ENCODE assay signal across 8 cellular contexts in genomic region chr2:230067990-230068657, GRCh38. TPM values are rescaled to one million over a fixed set of nuclear protein-coding genes. Genes with fewer than 3 reads are reported as not detected.
DNase-seq lines count a peak whose midpoint lies in the region; FAIRE-seq and TF ChIP-seq lines count a peak whose summit lies in the region.

No MANE protein-coding gene starts in this region.

- H3K4me3 ChIP-seq in HL-60 (replicated peaks; ENCODE audit: insufficient read depth, low read length) (peak overlapping the region; percentile 71), skeletal muscle cell (ENCODE audit: low read depth, low read length) (peak overlapping the region; percentile 65)

- TF ChIP-seq CTCF in HL-60 (IDR thresholded peaks at IDR 0.05; ENCODE audit: insufficient read depth, low read length) (no peak), brain (conservative IDR thresholded peaks at IDR 0.05) (peak; percentile 38 to 59)

- H3K27me3 ChIP-seq in HL-60 (ENCODE audit: insufficient read depth, poor library complexity, severe bottlenecking), result no peaks in the 10 kb centered on the region

- peak overlapping the region; percentile 88 to 99 (median 94) for H3K4me3 Mint-ChIP-seq in brain
- peak overlapping the region; percentile 81 to 95 (median 91) for H3K4me3 Mint-ChIP-seq in immature natural killer cell

- H3K27ac Mint-ChIP-seq in brain (peak overlapping the region; percentile 96 to 100 (median 99)), immature natural killer cell (no peak overlapping the region)

- peaks cover 33% of the 10 kb centered on the region for H3K4me1 Mint-ChIP-seq in brain
- peaks cover 21 to 28% of the 10 kb centered on the region in 2 donors for H3K4me1 Mint-ChIP-seq in immature natural killer cell

- peak overlapping the region; percentile 89 for H3K27ac ChIP-seq in HL-60 (replicated peaks)

- DNase-seq in AG08396 (ENCODE audit: low spot score), result peak; percentile 66
- DNase-seq in GM18507 (ENCODE audit: extremely low spot score, insufficient read length, low read depth), result peak; percentile 14
- peak; percentile 25 to 73 for DNase-seq in HL-60 (ENCODE audit: low read depth in 1 of 2, low spot score in 1 of 2)
- DNase-seq in T-helper 1 cell, result peak in 3 of 5 donors; percentile 11 to 48 (median 37)
- peak; percentile 15 to 35 (median 19) for DNase-seq in immature natural killer cell
- DNase-seq in skeletal muscle cell (ENCODE audit: low read depth), result no peak
- DNase-seq in NK-92 treated with Interleukin-12 subunit alpha and Interleukin-12 subunit beta, amount 100 ng/mL, for 24 hours (lab: John Stamatoyannopoulos, UW), result no peak

- peaks cover 9% of the 10 kb centered on the region for H3K27me3 Mint-ChIP-seq in brain
- peaks cover 9 to 19% (median 10%) of the 10 kb centered on the region in 3 donors for H3K27me3 Mint-ChIP-seq in immature natural killer cell (ENCODE audit: low read depth in 3 of 3)

- no peak for FAIRE-seq in GM18507 (lab: Jason Lieb, UNC)

- H3K36me3 Mint-ChIP-seq in brain (peaks cover 34% of the 10 kb centered on the region), immature natural killer cell (no peaks in the 10 kb centered on the region)

- H3K9me3 Mint-ChIP-seq in brain, result peaks cover 0 to 2% (median 0%) of the 10 kb centered on the region in 5 experiments
- H3K9me3 Mint-ChIP-seq in immature natural killer cell, result no peaks in the 10 kb centered on the region

RNA-seq across cellular contexts. Expression of gene SLC16A14, which starts 0.6 kb away (rescaled TPM):
- polyA plus RNA-seq in brain (ENCODE audit: insufficient read depth, low read depth, low replicate concordance), result 2.2 TPM
- under 1 TPM in 2 of 3 donors, not detected in 1; 0.12 to 0.15 TPM for polyA plus RNA-seq in immature natural killer cell

Comparison
In these comparisons a context has a peak if more than half of its experiments do, and no peak if none do; other contexts are left out.
1. DNase-seq: peak in AG08396 (single experiment), GM18507 (single experiment), HL-60 (2 of 2), T-helper 1 cell (3 of 5) and immature natural killer cell (3 of 3); none in skeletal muscle cell (single experiment) and NK-92 treated with Interleukin-12 subunit alpha and Interleukin-12 subunit beta, amount 100 ng/mL, for 24 hours (single experiment).
2. H3K27ac Mint-ChIP-seq: peak in brain (5 of 5); none in immature natural killer cell (0 of 6).